In genomic region chr10:69580435-69580834, GRCh38 we compare ENCODE assay signal across 1 cellular context.
TF ChIP-seq lines count a peak whose summit lies in the region.

No MANE protein-coding gene starts in this region.

TF ChIP-seq in HEK293, 187 proteins besides CTCF, POLR2A, EP300 and RAD21 (continued from another document):
- TF ChIP-seq ZNF280D (tag by site-specific recombination; IDR thresholded peaks at IDR 0.05) = 0 out of 2 replicates have a peak, but pooled peaks have one; percentile 41
- TF ChIP-seq MZF1 (tag by site-specific recombination; IDR thresholded peaks at IDR 0.05; ENCODE audit: borderline replicate concordance) = no peak
- no peak for TF ChIP-seq ZSCAN16 (tag by site-specific recombination; IDR thresholded peaks at IDR 0.05)
- no peak for TF ChIP-seq ZNF639 (tag by site-specific recombination; IDR thresholded peaks at IDR 0.05)
- no peak for TF ChIP-seq ZNF544 (tag by site-specific recombination; IDR thresholded peaks at IDR 0.05)
- no peak for TF ChIP-seq ZNF571 (tag by site-specific recombination; IDR thresholded peaks at IDR 0.05)
- no peak for TF ChIP-seq ZFP37 (tag by site-specific recombination; IDR thresholded peaks at IDR 0.05)
- no peak for TF ChIP-seq ZNF121 (tag by site-specific recombination; IDR thresholded peaks at IDR 0.05)
- TF ChIP-seq ZNF132 (tag by site-specific recombination; IDR thresholded peaks at IDR 0.05; ENCODE audit: borderline replicate concordance) = no peak
- no peak for TF ChIP-seq YY1 (tag by site-specific recombination; IDR thresholded peaks at IDR 0.05)
- no peak for TF ChIP-seq ZBTB6 (tag by site-specific recombination; IDR thresholded peaks at IDR 0.05)
